In the genomic region with DNA sequence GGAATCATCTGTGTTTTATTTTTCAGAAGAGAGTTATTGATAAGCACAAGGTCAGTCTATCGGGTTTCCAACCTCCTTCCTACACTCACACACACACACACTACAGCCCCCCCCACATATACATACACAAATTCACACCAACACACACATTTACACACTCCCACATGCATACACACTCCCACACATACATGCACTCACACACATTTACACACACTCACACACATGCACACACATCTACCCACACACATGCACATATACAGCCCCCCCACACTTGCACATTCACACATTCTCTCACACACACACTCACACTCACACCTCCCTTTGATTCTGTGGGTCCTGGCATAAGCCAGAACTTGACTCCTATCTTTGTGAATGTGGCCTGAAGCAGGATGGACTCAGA, we compare ENCODE assay signal across 33 cellular contexts. TPM values are rescaled to one million over a fixed set of nuclear protein-coding genes. Genes with fewer than 3 reads are reported as not detected.
"Had no signal": no experiment of that assay in that cellular context is flagged by ENCODE, and none has a peak within 500 bp of the region (broad histone marks: within the 10 kb centered on the region; RNA-seq: fewer than 3 reads in every experiment).

No MANE protein-coding gene starts in this region.

- H3K4me2 ChIP-seq: neural progenitor cell, smooth muscle cell had no signal

- H3K36me3 ChIP-seq: neural progenitor cell, ovary, spleen, suprapubic skin, tibial artery, upper lobe of left lung, uterus had no signal

- H3K27me3 ChIP-seq: neural progenitor cell, ovary, spleen, suprapubic skin, testis, tibial artery, upper lobe of left lung, uterus had no signal

- H3K9me3 ChIP-seq: ovary, psoas muscle, suprapubic skin, testis, tibial artery, upper lobe of left lung, uterus had no signal

- H3K4me3 ChIP-seq: neural progenitor cell, ovary, psoas muscle, skin epidermis, smooth muscle cell, spleen, suprapubic skin, testis, tibial artery, upper lobe of left lung, uterus had no signal

- H3K9ac ChIP-seq: neural progenitor cell, parathyroid adenoma had no signal

- H3K4me3 Mint-ChIP-seq: naive thymus-derived CD4-positive, alpha-beta T cell; natural killer cell; nephron; neural progenitor cell; stimulated activated memory B cell treated with anti-CD40 and anti-IgM and Interleukin-4, amounts not matched to agents 10 μg/mL and 1 μg/mL and 100 μg/mL, for 72 hours; stimulated activated naive CD8-positive, alpha-beta T cell treated with anti-CD3 and anti-CD28 coated beads, Interleukin-15, amount 100 ng/mL, for 72 hours had no signal

- H3K4me1 Mint-ChIP-seq: naive thymus-derived CD4-positive, alpha-beta T cell; natural killer cell; nephron; neural progenitor cell; stimulated activated memory B cell treated with anti-CD40 and anti-IgM and Interleukin-4, amounts not matched to agents 10 μg/mL and 1 μg/mL and 100 μg/mL, for 72 hours; stimulated activated naive CD8-positive, alpha-beta T cell treated with anti-CD3 and anti-CD28 coated beads, Interleukin-15, amount 100 ng/mL, for 72 hours had no signal

- H2AFZ ChIP-seq: neural progenitor cell, parathyroid adenoma had no signal

- H3K27me3 Mint-ChIP-seq: stimulated activated memory B cell treated with anti-CD40 and anti-IgM and Interleukin-4, amounts not matched to agents 10 μg/mL and 1 μg/mL and 100 μg/mL, for 72 hours had no signal

- H3K4me1 ChIP-seq: neural progenitor cell, psoas muscle, spleen, suprapubic skin, testis, tibial artery, upper lobe of left lung, uterus had no signal

- H3K36me3 Mint-ChIP-seq: naive thymus-derived CD4-positive, alpha-beta T cell; natural killer cell; neural progenitor cell; stimulated activated memory B cell treated with anti-CD40 and anti-IgM and Interleukin-4, amounts not matched to agents 10 μg/mL and 1 μg/mL and 100 μg/mL, for 72 hours had no signal

- H3K27ac Mint-ChIP-seq: naive thymus-derived CD4-positive, alpha-beta T cell; natural killer cell; nephron; neural progenitor cell; progenitor cell of endocrine pancreas; stimulated activated memory B cell treated with anti-CD40 and anti-IgM and Interleukin-4, amounts not matched to agents 10 μg/mL and 1 μg/mL and 100 μg/mL, for 72 hours; stimulated activated naive CD8-positive, alpha-beta T cell treated with anti-CD3 and anti-CD28 coated beads, Interleukin-15, amount 100 ng/mL, for 72 hours had no signal

- H3K9me3 Mint-ChIP-seq: natural killer cell, nephron had no signal

- H3K27ac ChIP-seq: neural progenitor cell, ovary, parathyroid adenoma, psoas muscle, skin epidermis, spleen, suprapubic skin, testis, tibial artery, upper lobe of left lung, uterus had no signal

- ATAC-seq: naive thymus-derived CD4-positive, alpha-beta T cell; psoas muscle; right cardiac atrium; sciatic nerve; stimulated activated memory B cell treated with anti-CD40 and anti-IgM and Interleukin-4, amounts not matched to agents 10 μg/mL and 1 μg/mL and 100 μg/mL, for 72 hours; stimulated activated naive CD8-positive, alpha-beta T cell treated with anti-CD3 and anti-CD28 coated beads, Interleukin-15, amount 100 ng/mL, for 72 hours; stimulated activated naive CD8-positive, alpha-beta T cell treated with anti-CD3 and anti-CD28 coated beads, Interleukin-15, Interleukin-2, amounts not matched to agents 100 U/mL and 50 U/mL, for 24 hours had no signal

- DNase-seq: naive thymus-derived CD4-positive, alpha-beta T cell; natural killer cell; occipital lobe; ovary; posterior cingulate gyrus; psoas muscle; right cardiac atrium; spleen; stimulated activated CD4-positive, alpha-beta T cell treated with anti-CD3 and anti-CD28 coated beads, Interleukin-12 subunit alpha, Interleukin-12 subunit beta, amount 100 ng/mL, for 4 hours; stimulated activated CD4-positive, alpha-beta T cell treated with anti-CD3 and anti-CD28 coated beads, Interleukin-1b, Interleukin-23, amount 100 ng/mL, for 48 hours; stimulated activated CD4-positive, alpha-beta T cell treated with anti-CD3 and anti-CD28 coated beads, Interleukin-4, amount 100 ng/mL, for 1 hour; stimulated activated CD4-positive, alpha-beta T cell treated with anti-CD3 and anti-CD28 coated beads, Interleukin-4, amount 100 ng/mL, for 4 hours; stimulated activated CD8-positive, alpha-beta memory T cell treated with anti-CD3 and anti-CD28 coated beads, Interleukin-4, amount 100 ng/mL, for 48 hours; stimulated activated naive CD4-positive, alpha-beta T cell; stimulated activated naive CD8-positive, alpha-beta T cell treated with anti-CD3 and anti-CD28 coated beads, Interleukin-15, amount 100 ng/mL, for 72 hours; stimulated activated naive CD8-positive, alpha-beta T cell treated with anti-CD3 and anti-CD28 coated beads, Interleukin-15, Interleukin-2, amounts not matched to agents 100 U/mL and 50 U/mL, for 24 hours; substantia nigra; testis; tibial artery; trophoblast cell; uterus had no signal

RNA-seq across cellular contexts. Expression of gene PAX1, which starts 34.5 kb away (rescaled TPM):
- total RNA-seq: naive thymus-derived CD4-positive, alpha-beta T cell; natural killer cell; ovary; right cardiac atrium; smooth muscle cell; spleen; testis; ureter; uterus had no signal
- polyA plus RNA-seq: naive thymus-derived CD4-positive, alpha-beta T cell; neural cell; ovary; right cardiac atrium; smooth muscle cell; spleen had no signal
